Comparison of ENCODE assay signal across 14 cellular contexts in the genomic region with DNA sequence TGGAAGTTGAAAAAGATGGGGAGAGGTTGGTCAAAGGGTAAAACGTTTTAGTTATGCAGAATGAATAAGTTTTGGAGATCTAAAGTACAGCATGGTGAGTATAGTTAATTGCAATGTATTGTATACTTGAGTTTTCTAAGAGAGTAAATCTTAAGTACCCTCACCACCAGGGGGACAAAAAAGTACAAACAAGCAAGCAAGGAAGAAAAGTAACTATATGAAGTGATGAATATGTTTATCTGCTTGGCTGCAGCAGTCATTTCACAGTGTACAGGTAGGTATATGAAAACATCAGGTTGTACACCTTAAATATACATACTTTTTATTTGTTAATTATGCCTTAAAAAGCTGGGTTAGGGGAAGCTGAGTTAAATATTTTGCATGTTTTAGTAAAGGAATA.
DNase-seq lines count a peak whose midpoint lies in the region; ATAC-seq and TF ChIP-seq lines count a peak whose summit lies in the region.
"Had no signal": no experiment of that assay in that cellular context is flagged by ENCODE, and none has a peak within 500 bp of the region (broad histone marks: within the 10 kb centered on the region; RNA-seq: fewer than 3 reads in every experiment).

No MANE protein-coding gene starts in this region.

- H3K4me3 Mint-ChIP-seq in nephron progenitor cell, result no peak overlapping the region
- H3K4me3 Mint-ChIP-seq: stimulated activated naive CD8-positive, alpha-beta T cell treated with anti-CD3 and anti-CD28 coated beads, Interleukin-15, Interleukin-2, amounts not matched to agents 100 ng/mL and 50 ng/mL, for 24 hours had no signal

- ATAC-seq in GM18870 (IDR thresholded peaks at IDR 0.05; ENCODE audit: unreplicated experiment), result no peak

- H3K27me3 ChIP-seq in brain microvascular endothelial cell (replicated peaks) (no peaks in the 10 kb centered on the region), esophagus squamous epithelium (no peaks in the 10 kb centered on the region)
- H3K27me3 ChIP-seq: ascending aorta had no signal

- H3K36me3 Mint-ChIP-seq in nephron progenitor cell (ENCODE audit: low read depth), result no peaks in the 10 kb centered on the region

- peaks cover 8% of the 10 kb centered on the region for H3K9me3 Mint-ChIP-seq in nephron progenitor cell

- no peaks in the 10 kb centered on the region for H3K27me3 Mint-ChIP-seq in nephron progenitor cell (ENCODE audit: low read depth, poor library complexity)
- H3K27me3 Mint-ChIP-seq: stimulated activated naive CD8-positive, alpha-beta T cell treated with anti-CD3 and anti-CD28 coated beads, Interleukin-15, Interleukin-2, amounts not matched to agents 100 ng/mL and 50 ng/mL, for 24 hours had no signal

- TF ChIP-seq CTCF in GM12872 (IDR thresholded peaks at IDR 0.05; ENCODE audit: insufficient read depth, low read depth, low read length) (peak; percentile 8; the same call in 1 of the 3 replicates), NB4 (IDR thresholded peaks at IDR 0.05; ENCODE audit: low read depth, low read length) (no peak), brain microvascular endothelial cell (IDR thresholded peaks at IDR 0.05; ENCODE audit: low read depth, low read length, missing control alignments) (peak; percentile 40), nephron progenitor cell (IDR thresholded peaks at IDR 0.05) (peak; percentile 30), esophagus squamous epithelium (IDR thresholded peaks at IDR 0.05) (no peak)

- no peaks in the 10 kb centered on the region for H3K9me3 ChIP-seq in esophagus squamous epithelium
- H3K9me3 ChIP-seq: ascending aorta had no signal

- DNase-seq in NB4 (ENCODE audit: low read depth), result peak; percentile 35
- DNase-seq in brain microvascular endothelial cell, result no peak
- DNase-seq in nephron progenitor cell, result no peak
- no peak for DNase-seq in COLO668 (lab: John Stamatoyannopoulos, UW; ENCODE audit: unreplicated experiment)
- DNase-seq in esophagus squamous epithelium (lab: John Stamatoyannopoulos, UW), result no peak
- DNase-seq in medulla oblongata (ENCODE audit: extremely low spot score), result no peak
- DNase-seq: activated CD4-positive, CD25-positive, alpha-beta regulatory T cell; activated T-cell treated with anti-CD3 and anti-CD28 coated beads, Interleukin-2, amount 50 U/mL, for 1 hour; DMS79 treated with DMSO at 0.1 percent for 48 hours; NCI-H146 had no signal

- 15 to 22% methylated on average over 1 of the region's 1 CpG for WGBS in esophagus squamous epithelium, 2 donors

- no peaks in the 10 kb centered on the region for H3K4me1 Mint-ChIP-seq in nephron progenitor cell

- in situ Hi-C loops in brain microvascular endothelial cell (cut with HindIII; ENCODE audit: low pct_ligation_motif_present, low sequenced_read_pairs), result no loop called here

- H3K4me1 ChIP-seq in esophagus squamous epithelium, result no peaks in the 10 kb centered on the region
- H3K4me1 ChIP-seq: ascending aorta had no signal

- intact Hi-C loops in esophagus squamous epithelium (cut with DNase I), result no loop called here

- H3K4me3 ChIP-seq in NB4 (ENCODE audit: low read depth, low read length), result no peak overlapping the region
- no peak overlapping the region for H3K4me3 ChIP-seq in brain microvascular endothelial cell (ENCODE audit: low read depth, low read length)
- no peak overlapping the region for H3K4me3 ChIP-seq in esophagus squamous epithelium
- H3K4me3 ChIP-seq: ascending aorta had no signal

- no peak overlapping the region for H3K27ac Mint-ChIP-seq in nephron progenitor cell
- H3K27ac Mint-ChIP-seq: stimulated activated naive CD8-positive, alpha-beta T cell treated with anti-CD3 and anti-CD28 coated beads, Interleukin-15, Interleukin-2, amounts not matched to agents 100 ng/mL and 50 ng/mL, for 24 hours had no signal

- H3K36me3 ChIP-seq in brain microvascular endothelial cell (replicated peaks) (no peaks in the 10 kb centered on the region), esophagus squamous epithelium (no peaks in the 10 kb centered on the region)
- H3K36me3 ChIP-seq: ascending aorta had no signal

- H3K27ac ChIP-seq in brain microvascular endothelial cell (no peak overlapping the region), esophagus squamous epithelium (no peak overlapping the region)
- H3K27ac ChIP-seq: ascending aorta had no signal

- TF ChIP-seq POLR2A in NB4 (IDR thresholded peaks at IDR 0.05; ENCODE audit: extremely low read depth, insufficient read length) (no peak), esophagus squamous epithelium (IDR thresholded peaks at IDR 0.05) (no peak)

Comparison
In these comparisons a context has a peak if more than half of its experiments do, and no peak if none do; other contexts are left out.
1. CTCF ChIP-seq: peak in GM12872 (single experiment), brain microvascular endothelial cell (single experiment) and nephron progenitor cell (single experiment); none in NB4 (single experiment) and esophagus squamous epithelium (0 of 6).